10 cellular contexts compared by ENCODE assay signal in genomic region chr3:2921903-2922302, GRCh38.
DNase-seq lines count a peak whose midpoint lies in the region; ATAC-seq, FAIRE-seq and TF ChIP-seq lines count a peak whose summit lies in the region.
"Had no signal": no experiment of that assay in that cellular context is flagged by ENCODE, and none has a peak within 500 bp of the region (broad histone marks: within the 10 kb centered on the region; RNA-seq: fewer than 3 reads in every experiment).

No MANE protein-coding gene starts in this region.

- no peak for TF ChIP-seq POLR2A in heart left ventricle (IDR thresholded peaks at IDR 0.05)

- no peak overlapping the region for H3K4me3 Mint-ChIP-seq in activated CD4-positive, alpha-beta T cell treated with anti-CD3 and anti-CD28 coated beads for 36 hours

- no peaks in the 10 kb centered on the region for H3K36me3 Mint-ChIP-seq in activated CD4-positive, alpha-beta T cell treated with anti-CD3 and anti-CD28 coated beads for 36 hours (ENCODE audit: low read depth)

- 74 to 77% (median 74%) methylated on average over 1 of the region's 1 CpG for WGBS in heart left ventricle, 4 donors

- no peak overlapping the region for H3K27ac Mint-ChIP-seq in activated CD4-positive, alpha-beta T cell treated with anti-CD3 and anti-CD28 coated beads for 36 hours

- peak in 1 of 4 donors; percentile 58 for ATAC-seq in heart left ventricle
- no peak for ATAC-seq in Right ventricle myocardium inferior
- peak; percentile 54 for ATAC-seq in HG02973 (IDR thresholded peaks at IDR 0.05; ENCODE audit: unreplicated experiment)
- no peak for ATAC-seq in activated CD4-positive, alpha-beta T cell treated with anti-CD3 and anti-CD28 coated beads for 36 hours

- DNase-seq in heart left ventricle: peak in 1 of 5 donors; percentile 7
- no peak for DNase-seq in Right ventricle myocardium inferior (ENCODE audit: missing footprints)
- peak; percentile 1 for DNase-seq in NCI-H510A (lab: John Stamatoyannopoulos, UW)
- DNase-seq in retina: peak; percentile 17
- no peak for DNase-seq in NCI-H446 (lab: John Stamatoyannopoulos, UW)
- DNase-seq in activated CD4-positive, alpha-beta T cell treated with anti-CD3 and anti-CD28 coated beads for 36 hours: no peak

- intact Hi-C loops in heart left ventricle (cut with DNase I): loop anchor here in 1 of 10 donors (5.0 kb wide), 1 partner anchor 655 kb away; no protein-coding TSS in a partner anchor
- intact Hi-C loops in Right ventricle myocardium inferior (cut with DNase I): loop anchor here (10.0 kb wide), 1 partner anchor 657 kb away; no protein-coding TSS in a partner anchor
- intact Hi-C loops in activated CD4-positive, alpha-beta T cell treated with anti-CD3 and anti-CD28 coated beads for 36 hours (cut with DNase I, micrococcal nuclease): loop anchor here (2.0 to 10.0 kb wide), 3 partner anchors 155 to 249 kb away; no protein-coding TSS in a partner anchor

- CTCF ChIA-PET in activated CD4-positive, alpha-beta T cell treated with anti-CD3 and anti-CD28 coated beads for 36 hours (lab: Charles Lee): interaction anchor here (0.6 to 1.2 kb wide), 7 partner anchors 9 to 248 kb away, joined by 3 to 5 read pairs (median 3); no protein-coding TSS in a partner anchor

- no peaks in the 10 kb centered on the region for H3K36me3 ChIP-seq in heart left ventricle

- TF ChIP-seq CTCF in heart left ventricle (IDR thresholded peaks at IDR 0.05): peak in 9 of 12 donors; percentile 20 to 56 (median 47)

- no peak overlapping the region for H3K4me3 ChIP-seq in heart left ventricle
- H3K4me3 ChIP-seq: skin epidermis had no signal

- H3K4me1 Mint-ChIP-seq in activated CD4-positive, alpha-beta T cell treated with anti-CD3 and anti-CD28 coated beads for 36 hours: no peaks in the 10 kb centered on the region

- no peaks in the 10 kb centered on the region for H3K27me3 ChIP-seq in heart left ventricle

- no peaks in the 10 kb centered on the region for H3K9me3 ChIP-seq in heart left ventricle

- peak; percentile 78 for FAIRE-seq in endometrium (lab: Jason Lieb, UNC)
- FAIRE-seq: G401.6 had no signal

- POLR2A ChIA-PET in activated CD4-positive, alpha-beta T cell treated with anti-CD3 and anti-CD28 coated beads for 36 hours (lab: Charles Lee): no interaction called here

- peaks cover 3% of the 10 kb centered on the region for H3K9me3 Mint-ChIP-seq in activated CD4-positive, alpha-beta T cell treated with anti-CD3 and anti-CD28 coated beads for 36 hours (ENCODE audit: low read depth)

- peaks cover 4% of the 10 kb centered on the region for H3K27me3 Mint-ChIP-seq in activated CD4-positive, alpha-beta T cell treated with anti-CD3 and anti-CD28 coated beads for 36 hours

- no peaks in the 10 kb centered on the region for H3K4me1 ChIP-seq in heart left ventricle

- H3K27ac ChIP-seq in heart left ventricle: no peak overlapping the region
- H3K27ac ChIP-seq: skin epidermis had no signal

Comparison
In these comparisons a context has a peak if more than half of its experiments do, and no peak if none do; other contexts are left out.
1. DNase-seq: peak in NCI-H510A (single experiment) and retina (single experiment); none in Right ventricle myocardium inferior (single experiment), NCI-H446 (0 of 2) and activated CD4-positive, alpha-beta T cell treated with anti-CD3 and anti-CD28 coated beads for 36 hours (single experiment).